Comparison of ENCODE assay signal across 14 cellular contexts in the genomic region with DNA sequence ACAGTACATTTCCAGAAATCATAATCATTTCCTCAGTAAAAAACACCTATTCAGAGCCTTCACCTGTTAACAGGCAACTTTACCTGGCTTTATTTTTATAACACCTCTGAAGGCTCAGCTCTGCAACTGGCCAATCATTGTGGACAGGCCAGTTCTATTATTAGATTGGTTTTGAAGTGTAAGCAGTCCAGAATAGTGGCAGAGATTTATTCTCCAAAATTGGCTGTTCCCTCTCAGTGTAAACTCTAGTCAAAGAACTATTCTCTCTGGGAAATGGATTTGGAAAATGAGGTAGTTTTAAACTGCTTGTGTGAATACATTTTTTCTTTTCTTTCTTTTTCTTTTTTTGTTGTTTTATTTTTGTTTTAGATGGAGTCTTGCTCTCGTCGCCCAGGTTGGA.
"Had no signal": no experiment of that assay in that cellular context is flagged by ENCODE, and none has a peak within 500 bp of the region (broad histone marks: within the 10 kb centered on the region; RNA-seq: fewer than 3 reads in every experiment).

No MANE protein-coding gene starts in this region.

- H3K4me1 ChIP-seq: colonic mucosa, SJSA1 had no signal

- H3K27ac ChIP-seq: colonic mucosa, SJSA1, suprapubic skin had no signal

- H3K27me3 ChIP-seq: colonic mucosa, SJSA1, suprapubic skin had no signal

- H3K36me3 ChIP-seq: colonic mucosa, SJSA1, suprapubic skin had no signal

- H3K9me3 ChIP-seq: colonic mucosa, SJSA1, suprapubic skin had no signal

- DNase-seq: activated CD4-positive, alpha-beta memory T cell treated with anti-CD3 and anti-CD28 coated beads for 36 hours; activated CD4-positive, alpha-beta T cell treated with anti-CD3 and anti-CD28 coated beads for 1 hour; activated gamma-delta T cell treated with Interleukin-2 at 50 U/mL for 16 hours; activated naive CD8-positive, alpha-beta T cell treated with anti-CD3 and anti-CD28 coated beads, Interleukin-2, amount 10 ng/mL, durations not matched to agents 7 days and 5 days; activated T-cell treated with anti-CD3 and anti-CD28 coated beads, Interleukin-2, amount 50 U/mL, for 48 hours; colonic mucosa; effector CD4-positive, alpha-beta T cell; hippocampal formation; kidney glomerular epithelial cell; natural killer cell; stimulated activated naive B cell treated with anti-CD40 and anti-IgM and Interleukin-4, amounts not matched to agents 10 μg/mL and 1 μg/mL and 100 μg/mL, for 72 hours had no signal

- ATAC-seq: natural killer cell; stimulated activated naive B cell treated with anti-CD40 and anti-IgM and Interleukin-4, amounts not matched to agents 10 μg/mL and 1 μg/mL and 100 μg/mL, for 72 hours had no signal

- H3K4me3 ChIP-seq: colonic mucosa, SJSA1, smooth muscle cell, suprapubic skin had no signal
